8 cellular contexts compared by ENCODE assay signal in the genomic region with DNA sequence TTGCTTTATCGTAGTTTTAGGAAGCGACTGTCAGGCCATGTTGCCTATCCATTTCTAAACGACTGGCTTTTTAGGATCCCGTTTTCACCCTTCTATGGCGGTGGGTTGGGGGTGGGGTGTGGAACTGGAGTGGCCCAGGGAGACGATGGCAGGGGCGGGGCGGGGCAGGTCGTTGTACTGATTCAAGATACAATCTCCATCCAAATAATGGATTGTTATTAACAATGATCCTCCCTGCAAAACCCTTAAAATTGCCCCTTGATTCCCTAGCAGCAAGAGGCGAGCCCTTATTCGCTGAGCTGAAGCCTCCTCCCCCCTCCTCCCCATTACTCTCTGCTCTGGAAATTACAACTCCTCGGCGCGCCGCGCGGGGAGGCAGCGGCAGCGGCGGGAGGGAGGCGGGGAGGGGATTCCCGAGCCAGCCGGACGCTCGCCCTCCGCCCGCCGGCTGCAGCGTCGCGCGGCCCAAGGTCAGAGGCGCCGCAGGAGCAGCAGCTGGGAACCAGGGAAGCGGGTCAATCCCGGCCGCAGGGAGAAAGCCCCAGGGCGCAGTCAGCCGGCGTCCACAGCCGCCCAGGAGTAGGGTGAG. TPM values are rescaled to one million over a fixed set of nuclear protein-coding genes. Genes with fewer than 3 reads are reported as not detected.
A peak's percentile ranks its signal among the peaks of the same experiment; 100 is the strongest.
DNase-seq lines count a peak whose midpoint lies in the region; ATAC-seq and TF ChIP-seq lines count a peak whose summit lies in the region.

TSS of gene TRIM67 (plus strand) at position 348 of the 589 bp plus-strand sequence. CDS start 912 bp downstream, outside the sequence.

- DNase-seq in BE2C, result peak; percentile 84
- peak; percentile 76 for DNase-seq in HuH-7 (ENCODE audit: low spot score)
- peak; percentile 5 for DNase-seq in activated naive CD8-positive, alpha-beta T cell treated with anti-CD3 and anti-CD28 coated beads, Interleukin-2, amount 50 U/mL, for 24 hours
- DNase-seq in iris pigment epithelial cell (ENCODE audit: low read depth), result peak; percentile 39
- DNase-seq in AG20443 (ENCODE audit: low spot score), result no peak
- DNase-seq in stimulated activated naive CD4-positive, alpha-beta T cell treated with Interleukin-2 at 50 U/mL for 16 hours (lab: John Stamatoyannopoulos, UW), result no peak
- DNase-seq in GM03348 (ENCODE audit: low spot score), result no peak

- H3K9me3 ChIP-seq in BE2C, result no peaks in the 10 kb centered on the region
- H3K9me3 ChIP-seq in subcutaneous abdominal adipose tissue (ENCODE audit: control insufficient read depth in 5 of 5, low read length in 5 of 5), result no peaks in the 10 kb centered on the region

- no peak for ATAC-seq in activated naive CD8-positive, alpha-beta T cell treated with anti-CD3 and anti-CD28 coated beads, Interleukin-2, amount 50 U/mL, for 24 hours

- peaks cover 2% of the 10 kb centered on the region; the same call in 1 of the 2 replicates for H3K27me3 ChIP-seq in BE2C
- peaks cover 16 to 33% (median 23%) of the 10 kb centered on the region in 5 donors for H3K27me3 ChIP-seq in subcutaneous abdominal adipose tissue (ENCODE audit: control insufficient read depth in 5 of 5, insufficient read depth in 4 of 5, low read length in 5 of 5)

- no peaks in the 10 kb centered on the region for H3K4me1 ChIP-seq in BE2C
- H3K4me1 ChIP-seq in subcutaneous abdominal adipose tissue (ENCODE audit: control insufficient read depth in 5 of 5, insufficient read depth in 5 of 5, low read length in 5 of 5), result peaks cover 0 to 31% (median 24%) of the 10 kb centered on the region in 5 donors

- TF ChIP-seq CTCF in BE2C (IDR thresholded peaks at IDR 0.05; ENCODE audit: low read depth, low read length), result no peak

- H3K9me3 Mint-ChIP-seq in activated naive CD8-positive, alpha-beta T cell treated with anti-CD3 and anti-CD28 coated beads, Interleukin-2, amount 50 U/mL, for 24 hours, result no peaks in the 10 kb centered on the region

- H3K9ac ChIP-seq in subcutaneous abdominal adipose tissue (ENCODE audit: low read length in 5 of 5), result no peak within 1 kb of the TSS

- H3K27ac Mint-ChIP-seq in activated naive CD8-positive, alpha-beta T cell treated with anti-CD3 and anti-CD28 coated beads, Interleukin-2, amount 50 U/mL, for 24 hours, result no peak within 1 kb of the TSS

- H3K4me3 Mint-ChIP-seq in activated naive CD8-positive, alpha-beta T cell treated with anti-CD3 and anti-CD28 coated beads, Interleukin-2, amount 50 U/mL, for 24 hours, result no peak within 1 kb of the TSS

- H3K4me3 ChIP-seq in BE2C (ENCODE audit: low read depth, low read length), result peak within 1 kb of the TSS; percentile 75
- H3K4me3 ChIP-seq in subcutaneous abdominal adipose tissue (ENCODE audit: low read depth in 1 of 5, low read length in 5 of 5), result peak within 1 kb of the TSS in 4 of 5 donors; percentile 45 to 59 (median 54)

- H3K27me3 Mint-ChIP-seq in activated naive CD8-positive, alpha-beta T cell treated with anti-CD3 and anti-CD28 coated beads, Interleukin-2, amount 50 U/mL, for 24 hours, result peaks cover 71% of the 10 kb centered on the region

- H3K27ac ChIP-seq in subcutaneous abdominal adipose tissue (ENCODE audit: low read depth, low read length), result no peak within 1 kb of the TSS

- no peaks in the 10 kb centered on the region for H3K36me3 Mint-ChIP-seq in activated naive CD8-positive, alpha-beta T cell treated with anti-CD3 and anti-CD28 coated beads, Interleukin-2, amount 50 U/mL, for 24 hours (ENCODE audit: low read depth)

- H3K4me1 Mint-ChIP-seq in activated naive CD8-positive, alpha-beta T cell treated with anti-CD3 and anti-CD28 coated beads, Interleukin-2, amount 50 U/mL, for 24 hours, result no peaks in the 10 kb centered on the region

- no peaks in the 10 kb centered on the region for H3K36me3 ChIP-seq in BE2C
- no peaks in the 10 kb centered on the region for H3K36me3 ChIP-seq in subcutaneous abdominal adipose tissue (ENCODE audit: control insufficient read depth in 5 of 5, insufficient read depth in 5 of 5, low read length in 5 of 5)

RNA-seq across cellular contexts. Expression of gene TRIM67, which starts in this region (rescaled TPM):
- polyA plus RNA-seq in BE2C (2012; ENCODE audit: insufficient read depth, insufficient read length, low read depth), result 22.5 TPM

Comparison
In these comparisons a context has a peak if more than half of its experiments do, and no peak if none do; other contexts are left out.
1. DNase-seq: peak in BE2C (single experiment), HuH-7 (single experiment), activated naive CD8-positive, alpha-beta T cell treated with anti-CD3 and anti-CD28 coated beads, Interleukin-2, amount 50 U/mL, for 24 hours (single experiment) and iris pigment epithelial cell (single experiment); none in AG20443 (single experiment), stimulated activated naive CD4-positive, alpha-beta T cell treated with Interleukin-2 at 50 U/mL for 16 hours (single experiment) and GM03348 (single experiment).